11 cellular contexts compared by ENCODE assay signal in the genomic region with DNA sequence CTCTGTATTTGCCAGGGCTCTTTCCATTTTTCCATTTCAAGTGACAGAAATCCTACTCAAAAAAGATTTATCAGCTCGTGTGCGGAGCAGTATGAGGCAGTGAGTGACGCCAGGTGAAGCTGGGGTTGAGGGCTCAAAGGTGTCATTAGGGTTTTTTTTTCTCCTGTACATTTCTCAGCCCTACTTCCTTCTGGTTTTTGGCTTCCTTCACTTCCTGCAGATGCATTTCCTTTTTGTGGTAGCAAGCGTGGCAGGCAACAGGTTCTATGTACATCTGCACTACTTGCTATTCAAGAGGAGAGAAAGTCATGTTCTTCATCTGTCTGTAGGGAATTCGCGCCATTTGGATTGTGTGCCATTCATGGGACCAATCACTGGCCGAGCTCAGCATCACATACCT. TPM values are rescaled to one million over a fixed set of nuclear protein-coding genes. Genes with fewer than 3 reads are reported as not detected.
DNase-seq lines count a peak whose midpoint lies in the region; ATAC-seq lines count a peak whose summit lies in the region.
"Had no signal": no experiment of that assay in that cellular context is flagged by ENCODE, and none has a peak within 500 bp of the region (broad histone marks: within the 10 kb centered on the region; RNA-seq: fewer than 3 reads in every experiment).

No MANE protein-coding gene starts in this region.

- no peaks in the 10 kb centered on the region for H3K27me3 ChIP-seq in MG63

- H3K4me3 Mint-ChIP-seq in activated CD4-positive, alpha-beta T cell treated with anti-CD3 and anti-CD28 coated beads, Interleukin-2, amount 10 ng/mL, durations not matched to agents 24 days and 14 days, result peak overlapping the region; percentile 73
- peak overlapping the region; percentile 48 for H3K4me3 Mint-ChIP-seq in activated naive CD4-positive, alpha-beta T cell treated with anti-CD3 and anti-CD28 coated beads for 36 hours
- peak overlapping the region; percentile 60 for H3K4me3 Mint-ChIP-seq in stimulated activated effector memory CD8-positive, alpha-beta T cell treated with anti-CD3 and anti-CD28 coated beads, Interleukin-12 subunit alpha, Interleukin-12 subunit beta, amount 100 ng/mL, for 72 hours

- ATAC-seq in stimulated activated effector memory CD8-positive, alpha-beta T cell treated with anti-CD3 and anti-CD28 coated beads, Interleukin-12 subunit alpha, Interleukin-12 subunit beta, amount 100 ng/mL, for 72 hours, result peak; percentile 73
- ATAC-seq in GM18502 (IDR thresholded peaks at IDR 0.05; ENCODE audit: poor library complexity, unreplicated experiment) (no peak), Right ventricle myocardium superior (ENCODE audit: poor library complexity) (no peak)

- H3K36me3 ChIP-seq in MG63, result no peaks in the 10 kb centered on the region

- peaks cover 22% of the 10 kb centered on the region for H3K9me3 Mint-ChIP-seq in activated CD4-positive, alpha-beta T cell treated with anti-CD3 and anti-CD28 coated beads, Interleukin-2, amount 10 ng/mL, durations not matched to agents 24 days and 14 days
- H3K9me3 Mint-ChIP-seq in activated naive CD4-positive, alpha-beta T cell treated with anti-CD3 and anti-CD28 coated beads for 36 hours, result no peaks in the 10 kb centered on the region
- peaks cover 5% of the 10 kb centered on the region for H3K9me3 Mint-ChIP-seq in stimulated activated effector memory CD8-positive, alpha-beta T cell treated with anti-CD3 and anti-CD28 coated beads, Interleukin-12 subunit alpha, Interleukin-12 subunit beta, amount 100 ng/mL, for 72 hours

- intact Hi-C loops in activated CD4-positive, alpha-beta T cell treated with anti-CD3 and anti-CD28 coated beads, Interleukin-2, amount 10 ng/mL, durations not matched to agents 24 days and 14 days (cut with micrococcal nuclease), result loop anchor here (1.0 kb wide), 1 partner anchor 12 kb away; no protein-coding TSS in a partner anchor
- intact Hi-C loops in activated naive CD4-positive, alpha-beta T cell treated with anti-CD3 and anti-CD28 coated beads for 36 hours (cut with micrococcal nuclease), result loop anchor here (1.0 to 5.0 kb wide), 5 partner anchors 40 to 385 kb away; a partner anchor contains a TSS
- intact Hi-C loops in Right ventricle myocardium superior (cut with DNase I), result no loop called here

- no peak overlapping the region for H3K4me3 ChIP-seq in MG63
- H3K4me3 ChIP-seq: skin epidermis had no signal

- H3K36me3 Mint-ChIP-seq in activated CD4-positive, alpha-beta T cell treated with anti-CD3 and anti-CD28 coated beads, Interleukin-2, amount 10 ng/mL, durations not matched to agents 24 days and 14 days (ENCODE audit: low read depth), result peaks cover 18% of the 10 kb centered on the region
- H3K36me3 Mint-ChIP-seq in activated naive CD4-positive, alpha-beta T cell treated with anti-CD3 and anti-CD28 coated beads for 36 hours (ENCODE audit: low read depth), result no peaks in the 10 kb centered on the region
- H3K36me3 Mint-ChIP-seq in stimulated activated effector memory CD8-positive, alpha-beta T cell treated with anti-CD3 and anti-CD28 coated beads, Interleukin-12 subunit alpha, Interleukin-12 subunit beta, amount 100 ng/mL, for 72 hours, result no peaks in the 10 kb centered on the region

- peak; percentile 85 for DNase-seq in activated CD4-positive, alpha-beta T cell treated with anti-CD3 and anti-CD28 coated beads, Interleukin-2, amount 10 ng/mL, durations not matched to agents 24 days and 14 days
- DNase-seq in activated CD4-positive, alpha-beta T cell treated with anti-CD3 and anti-CD28 coated beads for 48 hours, result no peak
- DNase-seq in SKM-1 treated with dmso at 0.1 percent for 144 hours (lab: John Stamatoyannopoulos, UW; ENCODE audit: unreplicated experiment) (peak; percentile 65), Right ventricle myocardium superior (no peak), MG63 (no peak)
- DNase-seq in activated naive CD4-positive, alpha-beta T cell treated with anti-CD3 and anti-CD28 coated beads for 36 hours, result peak; percentile 46
- DNase-seq in stimulated activated effector memory CD8-positive, alpha-beta T cell treated with anti-CD3 and anti-CD28 coated beads, Interleukin-12 subunit alpha, Interleukin-12 subunit beta, amount 100 ng/mL, for 72 hours (ENCODE audit: low spot score in 2 of 2), result no peak
- DNase-seq: H7, NCI-H1105 had no signal

- peak overlapping the region; percentile 78 for H3K27ac Mint-ChIP-seq in activated CD4-positive, alpha-beta T cell treated with anti-CD3 and anti-CD28 coated beads, Interleukin-2, amount 10 ng/mL, durations not matched to agents 24 days and 14 days
- no peak overlapping the region for H3K27ac Mint-ChIP-seq in activated naive CD4-positive, alpha-beta T cell treated with anti-CD3 and anti-CD28 coated beads for 36 hours
- peak overlapping the region; percentile 74 for H3K27ac Mint-ChIP-seq in stimulated activated effector memory CD8-positive, alpha-beta T cell treated with anti-CD3 and anti-CD28 coated beads, Interleukin-12 subunit alpha, Interleukin-12 subunit beta, amount 100 ng/mL, for 72 hours

- no peaks in the 10 kb centered on the region for H3K27me3 Mint-ChIP-seq in activated CD4-positive, alpha-beta T cell treated with anti-CD3 and anti-CD28 coated beads, Interleukin-2, amount 10 ng/mL, durations not matched to agents 24 days and 14 days
- no peaks in the 10 kb centered on the region for H3K27me3 Mint-ChIP-seq in activated naive CD4-positive, alpha-beta T cell treated with anti-CD3 and anti-CD28 coated beads for 36 hours (ENCODE audit: low read depth)

- no peaks in the 10 kb centered on the region for H3K9me3 ChIP-seq in MG63

- H3K4me1 Mint-ChIP-seq in activated CD4-positive, alpha-beta T cell treated with anti-CD3 and anti-CD28 coated beads, Interleukin-2, amount 10 ng/mL, durations not matched to agents 24 days and 14 days, result peaks cover 65% of the 10 kb centered on the region
- peaks cover 68% of the 10 kb centered on the region for H3K4me1 Mint-ChIP-seq in activated naive CD4-positive, alpha-beta T cell treated with anti-CD3 and anti-CD28 coated beads for 36 hours (ENCODE audit: low read depth)
- H3K4me1 Mint-ChIP-seq in stimulated activated effector memory CD8-positive, alpha-beta T cell treated with anti-CD3 and anti-CD28 coated beads, Interleukin-12 subunit alpha, Interleukin-12 subunit beta, amount 100 ng/mL, for 72 hours, result peaks cover 81% of the 10 kb centered on the region

- CTCF ChIA-PET in activated naive CD4-positive, alpha-beta T cell treated with anti-CD3 and anti-CD28 coated beads for 36 hours (lab: Charles Lee), result interaction anchor here (0.7 to 1.3 kb wide), 3 partner anchors 10 to 139 kb away, joined by 3 to 4 read pairs (median 3); no protein-coding TSS in a partner anchor

RNA-seq across cellular contexts. Expression of a gene that starts 52.8 kb away (rescaled TPM):
- 17.6 and 17.8 TPM in 2 replicates for total RNA-seq in activated CD4-positive, alpha-beta T cell treated with anti-CD3 and anti-CD28 coated beads, Interleukin-2, amount 10 ng/mL, durations not matched to agents 24 days and 14 days
- total RNA-seq in activated naive CD4-positive, alpha-beta T cell treated with anti-CD3 and anti-CD28 coated beads for 36 hours, result 1 to 10 TPM in 1 of 2 experiments, under 1 TPM in 1; 0.67 to 1.2 TPM
- total RNA-seq in Right ventricle myocardium superior, result 2.7 TPM
- total RNA-seq in MG63 (2014; rRNA removed; shearing (Covaris generic); ENCODE audit: low replicate concordance), result not detected in 2 replicates

Comparison
In these comparisons a context has a peak if more than half of its experiments do, and no peak if none do; other contexts are left out.
1. DNase-seq: peak in activated CD4-positive, alpha-beta T cell treated with anti-CD3 and anti-CD28 coated beads, Interleukin-2, amount 10 ng/mL, durations not matched to agents 24 days and 14 days (single experiment), SKM-1 treated with dmso at 0.1 percent for 144 hours (single experiment) and activated naive CD4-positive, alpha-beta T cell treated with anti-CD3 and anti-CD28 coated beads for 36 hours (single experiment); none in activated CD4-positive, alpha-beta T cell treated with anti-CD3 and anti-CD28 coated beads for 48 hours (single experiment), stimulated activated effector memory CD8-positive, alpha-beta T cell treated with anti-CD3 and anti-CD28 coated beads, Interleukin-12 subunit alpha, Interleukin-12 subunit beta, amount 100 ng/mL, for 72 hours (0 of 2), Right ventricle myocardium superior (single experiment) and MG63 (single experiment).
2. Peak in every context shown above with its lines, with median percentiles within 50 percentile points of each other: H3K4me3 Mint-ChIP-seq.